In genomic region chr3:99413504-99413903, GRCh38 we compare ENCODE assay signal across 11 cellular contexts.
DNase-seq lines count a peak whose midpoint lies in the region; ATAC-seq and FAIRE-seq lines count a peak whose summit lies in the region.
"Had no signal": no experiment of that assay in that cellular context is flagged by ENCODE, and none has a peak within 500 bp of the region (broad histone marks: within the 10 kb centered on the region; RNA-seq: fewer than 3 reads in every experiment).

No MANE protein-coding gene starts in this region.

- no peak overlapping the region for H3K18ac ChIP-seq in mesendoderm (ENCODE audit: low read length)

- H3K56ac ChIP-seq in mesendoderm (ENCODE audit: low read length), result no peak overlapping the region

- no peaks in the 10 kb centered on the region for H3K4me1 ChIP-seq in mesendoderm (ENCODE audit: control insufficient read depth, low read depth, low read length)

- no peak overlapping the region for H2AK5ac ChIP-seq in mesendoderm (ENCODE audit: low read length)

- no CpG with 5 or more reads among the region's 1 CpG for WGBS in mesendoderm (ENCODE audit: extremely low coverage, insufficient coverage, low lambda C conversion rate)

- no peaks in the 10 kb centered on the region for H3K79me2 ChIP-seq in mesendoderm (ENCODE audit: control insufficient read depth, insufficient read depth, low read length)

- H3K36me3 ChIP-seq in mesendoderm (ENCODE audit: control insufficient read depth, insufficient read depth, low read length), result no peaks in the 10 kb centered on the region
- H3K36me3 ChIP-seq: thoracic aorta had no signal

- no peak overlapping the region for H3K23ac ChIP-seq in mesendoderm (ENCODE audit: low read length)

- H2BK5ac ChIP-seq in mesendoderm (ENCODE audit: low read length), result no peak overlapping the region

- no peaks in the 10 kb centered on the region for H3K27me3 ChIP-seq in mesendoderm (ENCODE audit: insufficient read depth, low read length, poor library complexity)

- DNase-seq in AG20443 (ENCODE audit: low spot score), result peak; percentile 34
- DNase-seq in RCC 7860 (ENCODE audit: low spot score), result peak; percentile 28
- peak; percentile 20 to 73 for DNase-seq in dermis microvascular lymphatic vessel endothelial cell (ENCODE audit: low read depth in 2 of 2)
- DNase-seq in mesendoderm, result peak; percentile 58
- no peak for DNase-seq in activated T-cell treated with anti-CD3 and anti-CD28 coated beads, Interleukin-2, amount 50 U/mL, for 48 hours
- no peak for DNase-seq in SKM-1 (lab: John Stamatoyannopoulos, UW; ENCODE audit: unreplicated experiment)
- DNase-seq: DMS53, MV-4-11 had no signal

- ATAC-seq in GM18520 (IDR thresholded peaks at IDR 0.05; ENCODE audit: unreplicated experiment) (no peak), HG02571 (IDR thresholded peaks at IDR 0.05; ENCODE audit: unreplicated experiment) (no peak)

- H3K4ac ChIP-seq in mesendoderm (ENCODE audit: low read depth, low read length), result no peak overlapping the region

- no peak overlapping the region for H2BK15ac ChIP-seq in mesendoderm (replicated peaks; ENCODE audit: low read depth)

- H4K5ac ChIP-seq in mesendoderm (ENCODE audit: low read length), result no peak overlapping the region

- H3K27ac ChIP-seq in mesendoderm (ENCODE audit: low read depth, low read length), result no peak overlapping the region

- no peak overlapping the region for H2BK120ac ChIP-seq in mesendoderm (ENCODE audit: low read depth, low read length)

- no peak overlapping the region for H4K8ac ChIP-seq in mesendoderm (ENCODE audit: low read depth, low read length)

- FAIRE-seq in RCC 7860 (lab: Jason Lieb, UNC), result peak; percentile 81

- no peak overlapping the region for H3K4me3 ChIP-seq in mesendoderm (ENCODE audit: low read length)
- H3K4me3 ChIP-seq: thoracic aorta had no signal

- H3K4me2 ChIP-seq in mesendoderm (ENCODE audit: low read length), result no peak overlapping the region

- no peak overlapping the region for H3K9ac ChIP-seq in mesendoderm (ENCODE audit: low read length)

- H3K79me1 ChIP-seq in mesendoderm (ENCODE audit: low read length), result no peaks in the 10 kb centered on the region

Comparison
In these comparisons a context has a peak if more than half of its experiments do, and no peak if none do; other contexts are left out.
1. DNase-seq: peak in AG20443 (single experiment), RCC 7860 (single experiment), dermis microvascular lymphatic vessel endothelial cell (2 of 2) and mesendoderm (single experiment); none in activated T-cell treated with anti-CD3 and anti-CD28 coated beads, Interleukin-2, amount 50 U/mL, for 48 hours (0 of 2) and SKM-1 (single experiment).